Comparison of ENCODE assay signal across 17 cellular contexts in the genomic region with DNA sequence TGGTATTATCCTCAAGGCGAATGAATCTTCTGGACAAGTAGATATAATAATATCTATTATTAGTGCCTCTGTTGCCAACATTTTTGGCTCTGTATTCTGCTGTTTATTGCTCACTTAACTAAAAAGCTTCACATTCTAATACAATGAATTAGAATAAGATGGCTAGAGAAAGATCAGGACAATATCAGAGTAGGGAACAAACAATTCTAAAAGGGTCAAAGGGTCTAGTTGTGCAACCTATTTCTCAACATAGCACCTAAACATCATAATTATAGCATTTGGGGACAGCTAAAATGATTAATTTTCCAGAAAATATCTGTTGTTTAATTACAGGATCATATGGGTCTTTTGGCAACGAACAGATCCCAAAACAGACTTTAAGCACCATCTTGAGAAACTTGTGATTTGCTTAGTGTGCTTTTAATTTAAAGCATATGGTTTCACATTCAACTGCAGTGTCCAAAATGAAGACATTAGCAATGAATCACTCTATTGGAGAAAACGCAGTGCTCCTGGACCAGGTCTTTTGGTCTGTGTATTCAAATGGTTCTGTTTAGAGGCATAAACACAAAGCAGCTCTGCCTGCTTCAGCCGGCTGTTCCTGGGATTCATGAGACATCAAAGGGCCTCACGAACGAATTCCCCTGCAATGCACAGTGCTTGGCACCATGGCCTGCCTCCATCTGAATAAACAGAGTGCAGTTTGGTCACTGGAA.
"Had no signal": no experiment of that assay in that cellular context is flagged by ENCODE, and none has a peak within 500 bp of the region (broad histone marks: within the 10 kb centered on the region; RNA-seq: fewer than 3 reads in every experiment).

No MANE protein-coding gene starts in this region.

- H3K27ac Mint-ChIP-seq: activated CD4-positive, alpha-beta memory T cell treated with anti-CD3 and anti-CD28 coated beads, Interleukin-2, amount 10 ng/mL, durations not matched to agents 7 days and 5 days; activated CD4-positive, alpha-beta T cell treated with anti-CD3 and anti-CD28 coated beads for 36 hours; activated T-cell treated with anti-CD3 and anti-CD28 coated beads, Interleukin-2, amount 50 U/mL, for 24 hours; memory B cell; progenitor cell of endocrine pancreas; stimulated activated naive CD8-positive, alpha-beta T cell treated with anti-CD3 and anti-CD28 coated beads, Interleukin-15, amount 100 ng/mL, for 72 hours; T-helper 17 cell had no signal

- H3K36me3 ChIP-seq: colonic mucosa, esophagus squamous epithelium, left ventricle myocardium inferior had no signal

- H3K4me1 ChIP-seq: colonic mucosa, esophagus squamous epithelium, left ventricle myocardium inferior had no signal

- H3K9me3 ChIP-seq: colonic mucosa, esophagus squamous epithelium, left ventricle myocardium inferior had no signal

- FAIRE-seq: keratinocyte had no signal

- DNase-seq: activated CD4-positive, alpha-beta memory T cell treated with anti-CD3 and anti-CD28 coated beads, Interleukin-2, amount 10 ng/mL, durations not matched to agents 7 days and 5 days; activated CD4-positive, alpha-beta T cell treated with anti-CD3 and anti-CD28 coated beads for 36 hours; activated effector memory CD4-positive, alpha-beta T cell treated with Interleukin-2 at 50 U/mL for 16 hours; activated naive CD4-positive, alpha-beta T cell treated with anti-CD3 and anti-CD28 coated beads, Interleukin-2, amount 50 U/mL, for 16 hours; activated T-cell treated with anti-CD3 and anti-CD28 coated beads, Interleukin-2, amount 50 U/mL, for 24 hours; central memory CD4-positive, alpha-beta T cell; colonic mucosa; esophagus squamous epithelium; left ventricle myocardium inferior; occipital lobe; right cardiac atrium; stimulated activated naive CD8-positive, alpha-beta T cell treated with anti-CD3 and anti-CD28 coated beads, Interleukin-15, amount 100 ng/mL, for 72 hours; T-helper 17 cell had no signal

- H3K27me3 ChIP-seq: colonic mucosa, esophagus squamous epithelium had no signal

- H3K36me3 Mint-ChIP-seq: memory B cell had no signal

- ATAC-seq: activated CD4-positive, alpha-beta T cell treated with anti-CD3 and anti-CD28 coated beads for 36 hours; right cardiac atrium; SK-N-SH treated with all-trans-retinoic acid at 6 μM for 48 hours; stimulated activated naive CD8-positive, alpha-beta T cell treated with anti-CD3 and anti-CD28 coated beads, Interleukin-15, amount 100 ng/mL, for 72 hours; T-helper 17 cell had no signal

- H3K27ac ChIP-seq: colonic mucosa, left ventricle myocardium inferior had no signal

- H3K4me3 ChIP-seq: colonic mucosa, esophagus squamous epithelium, left ventricle myocardium inferior had no signal

- H3K9me3 Mint-ChIP-seq: activated CD4-positive, alpha-beta memory T cell treated with anti-CD3 and anti-CD28 coated beads, Interleukin-2, amount 10 ng/mL, durations not matched to agents 7 days and 5 days; activated T-cell treated with anti-CD3 and anti-CD28 coated beads, Interleukin-2, amount 50 U/mL, for 24 hours; memory B cell; stimulated activated naive CD8-positive, alpha-beta T cell treated with anti-CD3 and anti-CD28 coated beads, Interleukin-15, amount 100 ng/mL, for 72 hours had no signal
